Comparison of ENCODE assay signal across 8 cellular contexts in genomic region chr9:40992472-40992821, GRCh38.
DNase-seq lines count a peak whose midpoint lies in the region; ATAC-seq and TF ChIP-seq lines count a peak whose summit lies in the region.
"Not testable (repeated sequence)": the region's sequence is repeated elsewhere in the genome, so short reads cannot be mapped to it uniquely, and the experiment has no call there.

No MANE protein-coding gene starts in this region.

- not testable (repeated sequence) for H3K4me1 ChIP-seq in SJCRH30
- peaks cover 16 to 33% (median 30%) of the 10 kb centered on the region in 4 donors for H3K4me1 ChIP-seq in upper lobe of left lung

- ATAC-seq in GM21529 (IDR thresholded peaks at IDR 0.05; ENCODE audit: unreplicated experiment): peak; percentile 48
- peak; percentile 28 for ATAC-seq in HG03280 (IDR thresholded peaks at IDR 0.05; ENCODE audit: unreplicated experiment)
- ATAC-seq in omental fat pad (ENCODE audit: low FRiP score): peak; percentile 43
- peak; percentile 75 to 78 for ATAC-seq in upper lobe of left lung (ENCODE audit: low FRiP score in 2 of 2)

- WGBS in upper lobe of left lung, 2 donors: 9 to 16% methylated on average over 14 to 25 of the region's 25 CpGs

- H3K4me3 ChIP-seq in GM12875 (ENCODE audit: low read depth, low read length) (peak overlapping the region; percentile 68), SJCRH30 (peak overlapping the region; percentile 100), coronary artery (peak overlapping the region; percentile 84), iPS-11a (ENCODE audit: low read depth, low read length) (peak overlapping the region; percentile 90), upper lobe of left lung (peak overlapping the region; percentile 54 to 86 (median 67))

- not testable (repeated sequence) for H3K36me3 ChIP-seq in SJCRH30
- peaks cover 0 to 17% (median 3%) of the 10 kb centered on the region in 4 donors for H3K36me3 ChIP-seq in upper lobe of left lung

- H3K27ac ChIP-seq in SJCRH30 (peak overlapping the region; percentile 95), coronary artery (peak overlapping the region; percentile 84 to 90), upper lobe of left lung (peak overlapping the region; percentile 90 to 96 (median 93))

- not testable (repeated sequence) for DNase-seq in SJCRH30
- DNase-seq in coronary artery (ENCODE audit: low spot score): peak; percentile 85
- DNase-seq in omental fat pad (ENCODE audit: low spot score): peak; percentile 40
- peak; percentile 63 to 92 for DNase-seq in upper lobe of left lung

- TF ChIP-seq CTCF in GM12875 (IDR thresholded peaks at IDR 0.05; ENCODE audit: borderline replicate concordance, insufficient read depth, low read depth, low read length); coronary artery (IDR thresholded peaks at IDR 0.05); omental fat pad (IDR thresholded peaks at IDR 0.05); upper lobe of left lung (IDR thresholded peaks at IDR 0.05): not testable (repeated sequence)

- H3K9me3 ChIP-seq in SJCRH30 (replicated peaks); upper lobe of left lung: not testable (repeated sequence)

- peak in 1 of 4 donors; percentile 0 for TF ChIP-seq POLR2A in upper lobe of left lung (IDR thresholded peaks at IDR 0.05)

- not testable (repeated sequence) for TF ChIP-seq EP300 in upper lobe of left lung (IDR thresholded peaks at IDR 0.05)

- not testable (repeated sequence) for H3K27me3 ChIP-seq in SJCRH30, upper lobe of left lung
